Comparison of ENCODE assay signal across 8 cellular contexts in the genomic region with DNA sequence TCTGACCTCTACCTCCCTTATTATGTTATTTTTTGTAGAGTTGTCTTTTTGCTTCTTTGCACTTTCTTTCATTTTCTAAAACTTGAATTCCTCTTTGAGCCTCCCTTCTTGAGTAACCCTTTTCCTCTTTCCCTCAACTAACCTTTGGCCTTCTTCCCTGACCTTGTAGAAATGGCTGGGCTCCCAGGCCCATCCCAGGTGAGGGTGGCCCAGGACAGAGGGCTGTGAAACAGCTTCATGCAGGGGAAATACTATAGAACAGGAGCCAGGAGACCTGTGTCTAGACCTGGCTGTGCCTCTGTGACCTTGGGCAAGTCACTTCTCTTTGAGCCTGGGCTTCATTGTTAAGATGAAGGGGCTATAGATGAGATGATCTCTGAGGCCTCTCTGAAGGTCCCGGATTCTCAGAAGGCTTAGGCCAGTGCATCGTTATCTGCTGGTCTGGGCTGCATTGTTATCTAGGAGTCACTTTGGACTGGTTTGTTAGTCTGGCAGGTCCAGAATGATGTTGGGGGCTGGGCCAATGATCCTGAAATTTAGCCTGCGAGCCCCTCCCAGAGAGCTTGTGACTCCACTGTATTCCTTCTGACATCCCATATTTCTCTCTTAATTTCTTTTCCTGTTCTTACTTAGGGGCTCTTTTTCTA. TPM values are rescaled to one million over a fixed set of nuclear protein-coding genes. Genes with fewer than 3 reads are reported as not detected.
DNase-seq lines count a peak whose midpoint lies in the region; ATAC-seq and TF ChIP-seq lines count a peak whose summit lies in the region.

No MANE protein-coding gene starts in this region.

- ATAC-seq in activated CD8-positive, alpha-beta T cell treated with anti-CD3 and anti-CD28 coated beads, Interleukin-2, amount 10 ng/mL, durations not matched to agents 7 days and 5 days: no peak
- no peak for ATAC-seq in heart right ventricle
- no peak for ATAC-seq in GM21737 (IDR thresholded peaks at IDR 0.05; ENCODE audit: unreplicated experiment)
- no peak for ATAC-seq in GM21390 (IDR thresholded peaks at IDR 0.05; ENCODE audit: unreplicated experiment)
- no peak for ATAC-seq in GM19463 (IDR thresholded peaks at IDR 0.05; ENCODE audit: unreplicated experiment)

- peak overlapping the region; percentile 53 for H3K27ac Mint-ChIP-seq in activated CD8-positive, alpha-beta T cell treated with anti-CD3 and anti-CD28 coated beads, Interleukin-2, amount 10 ng/mL, durations not matched to agents 7 days and 5 days

- TF ChIP-seq CTCF in heart right ventricle (IDR thresholded peaks at IDR 0.05): no peak

- CTCF ChIA-PET in activated CD8-positive, alpha-beta T cell treated with anti-CD3 and anti-CD28 coated beads, Interleukin-2, amount 10 ng/mL, durations not matched to agents 7 days and 5 days (lab: Charles Lee): interaction anchor here (0.8 to 8.0 kb wide), 4 partner anchors 7 to 35 kb away, joined by 3 to 106 read pairs (median 4); no protein-coding TSS in a partner anchor

- H3K36me3 Mint-ChIP-seq in activated CD8-positive, alpha-beta T cell treated with anti-CD3 and anti-CD28 coated beads, Interleukin-2, amount 10 ng/mL, durations not matched to agents 7 days and 5 days (ENCODE audit: low read depth): peaks cover 17% of the 10 kb centered on the region

- H3K4me3 ChIP-seq in HAP-1 (peak overlapping the region; percentile 70), heart right ventricle (peak overlapping the region in 9 of 10 donors; percentile 69 to 97 (median 88)), skin epidermis (peak overlapping the region in 3 of 7 experiments; percentile 82 to 96 (median 92))

- H3K36me3 ChIP-seq in HAP-1 (replicated peaks) (peaks cover 20% of the 10 kb centered on the region), heart right ventricle (peaks cover 0 to 33% (median 6%) of the 10 kb centered on the region in 9 donors)

- peak overlapping the region; percentile 72 for H3K4me3 Mint-ChIP-seq in activated CD8-positive, alpha-beta T cell treated with anti-CD3 and anti-CD28 coated beads, Interleukin-2, amount 10 ng/mL, durations not matched to agents 7 days and 5 days

- no peaks in the 10 kb centered on the region for H3K9me3 Mint-ChIP-seq in activated CD8-positive, alpha-beta T cell treated with anti-CD3 and anti-CD28 coated beads, Interleukin-2, amount 10 ng/mL, durations not matched to agents 7 days and 5 days (ENCODE audit: insufficient read depth)

- 44 to 55% methylated on average over 3 of the region's 3 CpGs for WGBS in heart right ventricle, 2 donors

- in situ Hi-C loops in HAP-1 (cut with MboI; ENCODE audit: low sequenced_read_pairs): no loop called here

- H3K27ac ChIP-seq in heart right ventricle: peak overlapping the region in 9 of 10 donors; percentile 1 to 98 (median 97)
- H3K27ac ChIP-seq in skin epidermis: peak overlapping the region in 16 of 21 experiments; percentile 1 to 99 (median 98)

- no peaks in the 10 kb centered on the region for H3K9me3 ChIP-seq in HAP-1
- no peaks in the 10 kb centered on the region for H3K9me3 ChIP-seq in heart right ventricle

- POLR2A ChIA-PET in activated CD8-positive, alpha-beta T cell treated with anti-CD3 and anti-CD28 coated beads, Interleukin-2, amount 10 ng/mL, durations not matched to agents 7 days and 5 days (lab: Charles Lee): interaction anchor here (0.6 to 8.3 kb wide), 5 partner anchors 8 to 60 kb away, joined by 3 to 94 read pairs (median 5); partner anchors contain the start of genes C12orf57 and RNU7-1

- no peaks in the 10 kb centered on the region for H3K27me3 Mint-ChIP-seq in activated CD8-positive, alpha-beta T cell treated with anti-CD3 and anti-CD28 coated beads, Interleukin-2, amount 10 ng/mL, durations not matched to agents 7 days and 5 days (ENCODE audit: low read depth)

- peaks cover 70% of the 10 kb centered on the region for H3K4me1 Mint-ChIP-seq in activated CD8-positive, alpha-beta T cell treated with anti-CD3 and anti-CD28 coated beads, Interleukin-2, amount 10 ng/mL, durations not matched to agents 7 days and 5 days (ENCODE audit: low read depth)

- H3K4me1 ChIP-seq in HAP-1 (peaks cover 34% of the 10 kb centered on the region), heart right ventricle (peaks cover 32 to 87% (median 80%) of the 10 kb centered on the region in 9 donors)

- H3K27me3 ChIP-seq in HAP-1 (ENCODE audit: low read depth): no peaks in the 10 kb centered on the region
- peaks cover 0 to 5% (median 0%) of the 10 kb centered on the region in 7 donors for H3K27me3 ChIP-seq in heart right ventricle

- DNase-seq in HAP-1 (ENCODE audit: low spot score in 2 of 2): no peak
- DNase-seq in activated CD8-positive, alpha-beta T cell treated with anti-CD3 and anti-CD28 coated beads, Interleukin-2, amount 10 ng/mL, durations not matched to agents 7 days and 5 days: no peak
- DNase-seq in heart right ventricle: no peak
- DNase-seq in HuH-7 (ENCODE audit: low spot score): no peak

- intact Hi-C loops in heart right ventricle (cut with DNase I): loop anchor here in 1 of 10 donors (5.0 kb wide), 1 partner anchor 58 kb away; the partner anchor contains the start of gene SPSB2

RNA-seq across cellular contexts. Expression of gene ATN1, which starts 2.2 kb away (rescaled TPM):
- total RNA-seq in activated CD8-positive, alpha-beta T cell treated with anti-CD3 and anti-CD28 coated beads, Interleukin-2, amount 10 ng/mL, durations not matched to agents 7 days and 5 days: 10 to 100 TPM; 21.6 to 24.5 TPM
- 10 to 100 TPM; 54.7 to 96.7 (median 65.8) TPM for total RNA-seq in heart right ventricle
- polyA plus RNA-seq in heart right ventricle: 10 to 100 TPM; 48.7 to 92.5 TPM

RNA-seq across cellular contexts. Expression of gene RNU7-1, which starts 13.7 kb away (rescaled TPM):
- not detected for total RNA-seq in activated CD8-positive, alpha-beta T cell treated with anti-CD3 and anti-CD28 coated beads, Interleukin-2, amount 10 ng/mL, durations not matched to agents 7 days and 5 days
- total RNA-seq in heart right ventricle: not detected
- polyA plus RNA-seq in heart right ventricle: not detected

RNA-seq across cellular contexts. Expression of gene C12orf57, which starts 13.9 kb away (rescaled TPM):
- total RNA-seq in activated CD8-positive, alpha-beta T cell treated with anti-CD3 and anti-CD28 coated beads, Interleukin-2, amount 10 ng/mL, durations not matched to agents 7 days and 5 days: 100 to 1,000 TPM; 184 to 185 TPM
- 100 to 1,000 TPM; 134 to 213 (median 167) TPM for total RNA-seq in heart right ventricle
- 100 to 1,000 TPM; 182 to 654 TPM for polyA plus RNA-seq in heart right ventricle

RNA-seq across cellular contexts. Expression of gene ENO2, which starts 15.5 kb away (rescaled TPM):
- 100 to 1,000 TPM; 133 to 141 TPM for total RNA-seq in activated CD8-positive, alpha-beta T cell treated with anti-CD3 and anti-CD28 coated beads, Interleukin-2, amount 10 ng/mL, durations not matched to agents 7 days and 5 days
- total RNA-seq in heart right ventricle: 10 to 100 TPM in 8 of 10 donors, 1 to 10 TPM in 2; 6.3 to 68.4 (median 14.4) TPM
- 10 to 100 TPM; 19.2 to 19.3 TPM for polyA plus RNA-seq in heart right ventricle

RNA-seq across cellular contexts. Expression of gene PTPN6, which starts 21.2 kb away (rescaled TPM):
- total RNA-seq in activated CD8-positive, alpha-beta T cell treated with anti-CD3 and anti-CD28 coated beads, Interleukin-2, amount 10 ng/mL, durations not matched to agents 7 days and 5 days: 100 to 1,000 TPM; 354 to 397 TPM
- total RNA-seq in heart right ventricle: 10 to 100 TPM in 2 of 10 donors, 1 to 10 TPM in 8; 2.9 to 32.5 (median 5.3) TPM
- polyA plus RNA-seq in heart right ventricle: 10 to 100 TPM in 1 of 2 donors, 1 to 10 TPM in 1; 8.1 to 12.1 TPM
